Comparison of ENCODE assay signal across 8 cellular contexts in genomic region chr1:23959461-23960290, GRCh38. TPM values are rescaled to one million over a fixed set of nuclear protein-coding genes. Genes with fewer than 3 reads are reported as not detected.
DNase-seq lines count a peak whose midpoint lies in the region; ATAC-seq, FAIRE-seq and TF ChIP-seq lines count a peak whose summit lies in the region.

TSS of gene PNRC2 (plus strand) at chr1:23959828. CDS start at chr1:23961458, 1,630 bp downstream.

- FAIRE-seq in A204.1 (lab: Jason Lieb, UNC): peak; percentile 90

- H3K4me3 ChIP-seq in breast epithelium (peak within 1 kb of the TSS; percentile 69 to 89 (median 85)), iPS-18c (ENCODE audit: insufficient read depth, low read depth, low read length) (peak within 1 kb of the TSS; percentile 61), skin epidermis (peak within 1 kb of the TSS; percentile 60 to 90 (median 76))

- no peaks in the 10 kb centered on the region for H3K9me3 ChIP-seq in breast epithelium
- H3K9me3 ChIP-seq in iPS-18c (ENCODE audit: control insufficient read depth, insufficient read depth, low read length): no peaks in the 10 kb centered on the region

- no peaks in the 10 kb centered on the region for H3K4me1 ChIP-seq in breast epithelium

- no peak for TF ChIP-seq CTCF in VCaP (conservative IDR thresholded peaks at IDR 0.05)
- peak in 1 of 3 donors; percentile 14 for TF ChIP-seq CTCF in breast epithelium (IDR thresholded peaks at IDR 0.05)

- TF ChIP-seq POLR2A in breast epithelium (IDR thresholded peaks at IDR 0.05): peak; percentile 85

- H3K27ac ChIP-seq in VCaP: peak within 1 kb of the TSS; percentile 98
- peak within 1 kb of the TSS; percentile 98 to 100 for H3K27ac ChIP-seq in breast epithelium
- H3K27ac ChIP-seq in skin epidermis: peak within 1 kb of the TSS; percentile 86 to 100 (median 99)

- H3K36me3 ChIP-seq in breast epithelium: no peaks in the 10 kb centered on the region

- peak; percentile 92 for DNase-seq in NCI-H2196 (lab: John Stamatoyannopoulos, UW; ENCODE audit: unreplicated experiment)
- peak; percentile 98 for DNase-seq in breast epithelium (ENCODE audit: low spot score in 2 of 2)

- peak; percentile 68 for ATAC-seq in GM18868 (IDR thresholded peaks at IDR 0.05; ENCODE audit: unreplicated experiment)
- ATAC-seq in HG03108 (IDR thresholded peaks at IDR 0.05; ENCODE audit: unreplicated experiment): peak; percentile 74

- intact Hi-C loops in breast epithelium (cut with DNase I; ENCODE audit: low total_unique reads): loop anchor here (10.0 kb wide), 1 partner anchor 65 kb away; no protein-coding TSS in a partner anchor

- no peaks in the 10 kb centered on the region for H3K27me3 ChIP-seq in breast epithelium

RNA-seq across cellular contexts. Expression of gene PNRC2, which starts in this region (rescaled TPM):
- 100 to 1,000 TPM; 126 to 163 (median 134) TPM for total RNA-seq in breast epithelium

Comparison
In these comparisons a context has a peak if more than half of its experiments do, and no peak if none do; other contexts are left out.
1. Peak in every context shown above with its lines: DNase-seq, ATAC-seq, H3K4me3 ChIP-seq and H3K27ac ChIP-seq.